ENCODE assay signal across 16 cellular contexts in the genomic region with DNA sequence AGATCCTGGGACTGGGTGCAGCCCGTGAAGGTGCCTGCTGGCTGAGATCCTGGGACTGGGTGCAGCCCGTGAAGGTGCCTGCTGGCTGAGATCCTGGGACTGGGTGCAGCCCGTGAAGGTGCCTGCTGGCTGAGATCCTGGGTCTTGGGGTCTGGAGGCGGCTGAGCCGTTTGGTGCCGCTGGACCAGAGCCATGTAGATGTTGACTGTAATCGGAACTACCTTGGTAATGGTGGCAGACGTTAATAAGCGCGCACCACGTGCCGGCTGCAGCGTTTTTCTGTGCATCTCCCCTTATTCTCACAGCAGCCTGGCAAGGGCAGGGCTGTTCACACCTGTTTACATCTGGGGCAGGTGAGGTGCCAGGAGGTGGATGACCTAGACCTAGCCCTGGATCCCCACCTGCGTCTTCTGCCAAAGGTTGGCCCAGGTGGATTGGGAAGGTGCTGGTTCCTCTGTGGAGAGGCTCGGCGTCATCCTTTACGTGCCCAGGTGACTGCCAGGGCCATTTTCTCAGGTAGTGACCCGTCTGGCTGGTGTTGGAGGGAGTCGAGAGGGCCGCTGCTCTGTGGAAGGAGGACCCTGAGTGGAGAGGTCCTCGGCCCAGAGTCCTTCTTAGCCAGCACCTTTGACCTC.
DNase-seq lines count a peak whose midpoint lies in the region; ATAC-seq and TF ChIP-seq lines count a peak whose summit lies in the region.
"Had no signal": no experiment of that assay in that cellular context is flagged by ENCODE, and none has a peak within 500 bp of the region (broad histone marks: within the 10 kb centered on the region; RNA-seq: fewer than 3 reads in every experiment).

No MANE protein-coding gene starts in this region.

- POLR2A ChIA-PET in WTC11 (lab: Charles Lee): no interaction called here

- TF ChIP-seq EP300 in stomach (IDR thresholded peaks at IDR 0.05) (no peak), gastroesophageal sphincter (IDR thresholded peaks at IDR 0.05) (no peak)

- no peaks in the 10 kb centered on the region for H3K4me1 ChIP-seq in left lung
- H3K4me1 ChIP-seq in stomach: peaks cover 0 to 24% (median 21%) of the 10 kb centered on the region in 4 donors
- H3K4me1 ChIP-seq in gastroesophageal sphincter: peaks cover 0 to 12% (median 0%) of the 10 kb centered on the region in 3 donors
- H3K4me1 ChIP-seq: HAP-1 had no signal

- H3K27me3 Mint-ChIP-seq in WTC11 (ENCODE audit: low read depth): no peaks in the 10 kb centered on the region

- H3K27ac ChIP-seq in C4-2B: peak overlapping the region; percentile 57
- H3K27ac ChIP-seq in left lung: no peak overlapping the region
- peak overlapping the region in 4 of 5 donors; percentile 58 to 73 (median 62) for H3K27ac ChIP-seq in stomach
- no peak overlapping the region for H3K27ac ChIP-seq in gastroesophageal sphincter
- H3K27ac ChIP-seq: BLaER1 treated with 17β-estradiol and CSF1 and Interleukin-3, amounts not matched to agents 10 nM and 100 nM; KMS-11 had no signal

- TF ChIP-seq POLR2A in stomach (IDR thresholded peaks at IDR 0.05): no peak
- no peak for TF ChIP-seq POLR2A in gastroesophageal sphincter (IDR thresholded peaks at IDR 0.05)

- H3K4me3 Mint-ChIP-seq in WTC11: no peak overlapping the region

- H3K9me3 Mint-ChIP-seq in WTC11: no peaks in the 10 kb centered on the region

- H3K9me3 ChIP-seq in left lung (no peaks in the 10 kb centered on the region), stomach (no peaks in the 10 kb centered on the region), gastroesophageal sphincter (no peaks in the 10 kb centered on the region)
- H3K9me3 ChIP-seq: BLaER1 treated with 17β-estradiol and CSF1 and Interleukin-3, amounts not matched to agents 10 nM and 100 nM; HAP-1 had no signal

- H3K4me3 ChIP-seq in left lung (no peak overlapping the region), stomach (no peak overlapping the region), gastroesophageal sphincter (no peak overlapping the region)
- H3K4me3 ChIP-seq: BLaER1 treated with 17β-estradiol and CSF1 and Interleukin-3, amounts not matched to agents 10 nM and 100 nM; HAP-1 had no signal

- H3K4me1 Mint-ChIP-seq in WTC11: no peaks in the 10 kb centered on the region

- H3K36me3 ChIP-seq in left lung: peaks cover 0 to 7% of the 10 kb centered on the region in 2 donors
- H3K36me3 ChIP-seq in stomach: no peaks in the 10 kb centered on the region
- peaks cover 0 to 10% of the 10 kb centered on the region in 2 donors for H3K36me3 ChIP-seq in gastroesophageal sphincter
- H3K36me3 ChIP-seq: HAP-1 had no signal

- DNase-seq in WTC11 (ENCODE audit: low spot score) (no peak), left lung (peak in 1 of 2 donors; percentile 44), stomach (peak; percentile 91)
- DNase-seq: GDM1, MM.1S, NCI-H2081 treated with DMSO at 0.1 percent for 48 hours, NCI-H510A treated with DMSO at 0.1 percent for 48 hours, NCI-H82 had no signal

- no peak for ATAC-seq in WTC11
- peak; percentile 7 for ATAC-seq in left lung
- ATAC-seq in gastroesophageal sphincter: no peak
- no peak for ATAC-seq in GM19023 (IDR thresholded peaks at IDR 0.05; ENCODE audit: unreplicated experiment)
- no peak for ATAC-seq in GM18520 (IDR thresholded peaks at IDR 0.05; ENCODE audit: unreplicated experiment)
- ATAC-seq: HepG2 had no signal

- no peaks in the 10 kb centered on the region for H3K27me3 ChIP-seq in left lung
- H3K27me3 ChIP-seq in stomach: no peaks in the 10 kb centered on the region
- H3K27me3 ChIP-seq in gastroesophageal sphincter: no peaks in the 10 kb centered on the region
- H3K27me3 ChIP-seq: BLaER1 treated with 17β-estradiol and CSF1 and Interleukin-3, amounts not matched to agents 10 nM and 100 nM had no signal

- CTCF ChIA-PET in WTC11 (lab: Charles Lee): no interaction called here

- 0 out of 2 replicates have a peak overlapping the region, but pooled peaks have one; percentile 18 for H3K27ac Mint-ChIP-seq in WTC11

- H3K36me3 Mint-ChIP-seq in WTC11: no peaks in the 10 kb centered on the region

- 41 to 76% (median 51%) methylated on average over 18 to 20 of the region's 21 CpGs for WGBS in stomach, 5 donors
- WGBS in gastroesophageal sphincter (ENCODE audit: low coverage in 1 of 2), 2 donors: 96% methylated on average over 5 of the region's 21 CpGs; no CpG with 5 or more reads in 1 of the 2 donors

- no peak for TF ChIP-seq CTCF in C4-2B (conservative IDR thresholded peaks at IDR 0.05)
- no peak for TF ChIP-seq CTCF in WTC11 (IDR thresholded peaks at IDR 0.05)
- no peak for TF ChIP-seq CTCF in left lung (IDR thresholded peaks at IDR 0.05)
- no peak for TF ChIP-seq CTCF in stomach (IDR thresholded peaks at IDR 0.05)
- TF ChIP-seq CTCF in gastroesophageal sphincter (IDR thresholded peaks at IDR 0.05): no peak

- intact Hi-C loops in left lung (cut with DNase I): no loop called here
- intact Hi-C loops in stomach (cut with DNase I; ENCODE audit: low total_unique reads): no loop called here

TF ChIP-seq in WTC11, 78 proteins besides CTCF, POLR2A, EP300 and RAD21 (continues in another document):
- TF ChIP-seq ATF1 (CRISPR knock-in tag; IDR thresholded peaks at IDR 0.05) (no peak), ZNF219 (CRISPR knock-in tag; IDR thresholded peaks at IDR 0.05; ENCODE audit: borderline replicate concordance) (no peak), GABPB1 (CRISPR knock-in tag; IDR thresholded peaks at IDR 0.05) (no peak), RORB (CRISPR knock-in tag; IDR thresholded peaks at IDR 0.05) (no peak)
- TF ChIP-seq, protein P1, sequence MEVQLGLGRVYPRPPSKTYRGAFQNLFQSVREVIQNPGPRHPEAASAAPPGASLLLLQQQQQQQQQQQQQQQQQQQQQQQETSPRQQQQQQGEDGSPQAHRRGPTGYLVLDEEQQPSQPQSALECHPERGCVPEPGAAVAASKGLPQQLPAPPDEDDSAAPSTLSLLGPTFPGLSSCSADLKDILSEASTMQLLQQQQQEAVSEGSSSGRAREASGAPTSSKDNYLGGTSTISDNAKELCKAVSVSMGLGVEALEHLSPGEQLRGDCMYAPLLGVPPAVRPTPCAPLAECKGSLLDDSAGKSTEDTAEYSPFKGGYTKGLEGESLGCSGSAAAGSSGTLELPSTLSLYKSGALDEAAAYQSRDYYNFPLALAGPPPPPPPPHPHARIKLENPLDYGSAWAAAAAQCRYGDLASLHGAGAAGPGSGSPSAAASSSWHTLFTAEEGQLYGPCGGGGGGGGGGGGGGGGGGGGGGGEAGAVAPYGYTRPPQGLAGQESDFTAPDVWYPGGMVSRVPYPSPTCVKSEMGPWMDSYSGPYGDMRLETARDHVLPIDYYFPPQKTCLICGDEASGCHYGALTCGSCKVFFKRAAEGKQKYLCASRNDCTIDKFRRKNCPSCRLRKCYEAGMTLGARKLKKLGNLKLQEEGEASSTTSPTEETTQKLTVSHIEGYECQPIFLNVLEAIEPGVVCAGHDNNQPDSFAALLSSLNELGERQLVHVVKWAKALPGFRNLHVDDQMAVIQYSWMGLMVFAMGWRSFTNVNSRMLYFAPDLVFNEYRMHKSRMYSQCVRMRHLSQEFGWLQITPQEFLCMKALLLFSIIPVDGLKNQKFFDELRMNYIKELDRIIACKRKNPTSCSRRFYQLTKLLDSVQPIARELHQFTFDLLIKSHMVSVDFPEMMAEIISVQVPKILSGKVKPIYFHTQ (CRISPR knock-in tag; IDR thresholded peaks at IDR 0.05): no peak
- TF ChIP-seq, protein P2, sequence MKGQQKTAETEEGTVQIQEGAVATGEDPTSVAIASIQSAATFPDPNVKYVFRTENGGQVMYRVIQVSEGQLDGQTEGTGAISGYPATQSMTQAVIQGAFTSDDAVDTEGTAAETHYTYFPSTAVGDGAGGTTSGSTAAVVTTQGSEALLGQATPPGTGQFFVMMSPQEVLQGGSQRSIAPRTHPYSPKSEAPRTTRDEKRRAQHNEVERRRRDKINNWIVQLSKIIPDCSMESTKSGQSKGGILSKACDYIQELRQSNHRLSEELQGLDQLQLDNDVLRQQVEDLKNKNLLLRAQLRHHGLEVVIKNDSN (CRISPR knock-in tag; IDR thresholded peaks at IDR 0.05): no peak
- TF ChIP-seq, protein P3, sequence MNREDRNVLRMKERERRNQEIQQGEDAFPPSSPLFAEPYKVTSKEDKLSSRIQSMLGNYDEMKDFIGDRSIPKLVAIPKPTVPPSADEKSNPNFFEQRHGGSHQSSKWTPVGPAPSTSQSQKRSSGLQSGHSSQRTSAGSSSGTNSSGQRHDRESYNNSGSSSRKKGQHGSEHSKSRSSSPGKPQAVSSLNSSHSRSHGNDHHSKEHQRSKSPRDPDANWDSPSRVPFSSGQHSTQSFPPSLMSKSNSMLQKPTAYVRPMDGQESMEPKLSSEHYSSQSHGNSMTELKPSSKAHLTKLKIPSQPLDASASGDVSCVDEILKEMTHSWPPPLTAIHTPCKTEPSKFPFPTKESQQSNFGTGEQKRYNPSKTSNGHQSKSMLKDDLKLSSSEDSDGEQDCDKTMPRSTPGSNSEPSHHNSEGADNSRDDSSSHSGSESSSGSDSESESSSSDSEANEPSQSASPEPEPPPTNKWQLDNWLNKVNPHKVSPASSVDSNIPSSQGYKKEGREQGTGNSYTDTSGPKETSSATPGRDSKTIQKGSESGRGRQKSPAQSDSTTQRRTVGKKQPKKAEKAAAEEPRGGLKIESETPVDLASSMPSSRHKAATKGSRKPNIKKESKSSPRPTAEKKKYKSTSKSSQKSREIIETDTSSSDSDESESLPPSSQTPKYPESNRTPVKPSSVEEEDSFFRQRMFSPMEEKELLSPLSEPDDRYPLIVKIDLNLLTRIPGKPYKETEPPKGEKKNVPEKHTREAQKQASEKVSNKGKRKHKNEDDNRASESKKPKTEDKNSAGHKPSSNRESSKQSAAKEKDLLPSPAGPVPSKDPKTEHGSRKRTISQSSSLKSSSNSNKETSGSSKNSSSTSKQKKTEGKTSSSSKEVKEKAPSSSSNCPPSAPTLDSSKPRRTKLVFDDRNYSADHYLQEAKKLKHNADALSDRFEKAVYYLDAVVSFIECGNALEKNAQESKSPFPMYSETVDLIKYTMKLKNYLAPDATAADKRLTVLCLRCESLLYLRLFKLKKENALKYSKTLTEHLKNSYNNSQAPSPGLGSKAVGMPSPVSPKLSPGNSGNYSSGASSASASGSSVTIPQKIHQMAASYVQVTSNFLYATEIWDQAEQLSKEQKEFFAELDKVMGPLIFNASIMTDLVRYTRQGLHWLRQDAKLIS (CRISPR knock-in tag; IDR thresholded peaks at IDR 0.05; ENCODE audit: borderline replicate concordance): no peak
- TF ChIP-seq, protein P4, sequence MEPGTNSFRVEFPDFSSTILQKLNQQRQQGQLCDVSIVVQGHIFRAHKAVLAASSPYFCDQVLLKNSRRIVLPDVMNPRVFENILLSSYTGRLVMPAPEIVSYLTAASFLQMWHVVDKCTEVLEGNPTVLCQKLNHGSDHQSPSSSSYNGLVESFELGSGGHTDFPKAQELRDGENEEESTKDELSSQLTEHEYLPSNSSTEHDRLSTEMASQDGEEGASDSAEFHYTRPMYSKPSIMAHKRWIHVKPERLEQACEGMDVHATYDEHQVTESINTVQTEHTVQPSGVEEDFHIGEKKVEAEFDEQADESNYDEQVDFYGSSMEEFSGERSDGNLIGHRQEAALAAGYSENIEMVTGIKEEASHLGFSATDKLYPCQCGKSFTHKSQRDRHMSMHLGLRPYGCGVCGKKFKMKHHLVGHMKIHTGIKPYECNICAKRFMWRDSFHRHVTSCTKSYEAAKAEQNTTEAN (CRISPR knock-in tag; IDR thresholded peaks at IDR 0.05): no peak

Comparison
In these comparisons a context has a peak if more than half of its experiments do, and no peak if none do; other contexts are left out.
1. H3K27ac ChIP-seq: peak in C4-2B (single experiment) and stomach (4 of 5); none in left lung (0 of 2) and gastroesophageal sphincter (0 of 4).